Comparison of ENCODE assay signal across 1 cellular context in the genomic region with DNA sequence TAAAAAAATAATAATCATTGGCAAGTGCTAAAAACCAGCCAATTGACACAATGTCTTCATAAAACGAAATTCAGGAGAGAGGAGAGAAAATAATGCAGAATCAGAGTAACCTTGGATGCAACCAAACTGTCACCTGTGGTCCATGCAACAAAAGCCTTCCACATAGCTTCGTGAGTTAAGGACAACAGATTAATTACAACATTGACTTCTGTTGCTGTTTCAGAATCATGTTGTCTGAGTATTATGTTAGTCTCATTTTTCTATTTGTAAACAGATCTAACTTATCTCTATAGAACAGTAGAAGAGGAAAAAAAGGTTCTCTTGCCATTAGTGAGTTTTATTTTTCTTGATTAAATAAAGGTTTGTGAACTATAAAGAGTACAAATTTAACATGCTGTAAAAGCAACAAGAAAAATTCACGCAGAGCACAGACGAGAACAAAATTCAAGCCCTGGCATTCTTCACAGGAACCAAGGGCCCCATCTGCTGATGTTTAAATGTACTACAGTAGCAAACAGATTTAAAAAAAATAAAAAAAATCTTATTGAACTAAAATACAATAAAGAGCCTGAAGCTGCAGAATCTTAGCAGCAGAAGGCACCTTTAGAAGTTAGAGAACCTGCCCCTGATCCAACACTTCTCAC.
TF ChIP-seq lines count a peak whose summit lies in the region.

No MANE protein-coding gene starts in this region.

TF ChIP-seq in WTC11, 78 proteins besides CTCF, POLR2A, EP300 and RAD21 (continued from another document):
- TF ChIP-seq, protein P1, sequence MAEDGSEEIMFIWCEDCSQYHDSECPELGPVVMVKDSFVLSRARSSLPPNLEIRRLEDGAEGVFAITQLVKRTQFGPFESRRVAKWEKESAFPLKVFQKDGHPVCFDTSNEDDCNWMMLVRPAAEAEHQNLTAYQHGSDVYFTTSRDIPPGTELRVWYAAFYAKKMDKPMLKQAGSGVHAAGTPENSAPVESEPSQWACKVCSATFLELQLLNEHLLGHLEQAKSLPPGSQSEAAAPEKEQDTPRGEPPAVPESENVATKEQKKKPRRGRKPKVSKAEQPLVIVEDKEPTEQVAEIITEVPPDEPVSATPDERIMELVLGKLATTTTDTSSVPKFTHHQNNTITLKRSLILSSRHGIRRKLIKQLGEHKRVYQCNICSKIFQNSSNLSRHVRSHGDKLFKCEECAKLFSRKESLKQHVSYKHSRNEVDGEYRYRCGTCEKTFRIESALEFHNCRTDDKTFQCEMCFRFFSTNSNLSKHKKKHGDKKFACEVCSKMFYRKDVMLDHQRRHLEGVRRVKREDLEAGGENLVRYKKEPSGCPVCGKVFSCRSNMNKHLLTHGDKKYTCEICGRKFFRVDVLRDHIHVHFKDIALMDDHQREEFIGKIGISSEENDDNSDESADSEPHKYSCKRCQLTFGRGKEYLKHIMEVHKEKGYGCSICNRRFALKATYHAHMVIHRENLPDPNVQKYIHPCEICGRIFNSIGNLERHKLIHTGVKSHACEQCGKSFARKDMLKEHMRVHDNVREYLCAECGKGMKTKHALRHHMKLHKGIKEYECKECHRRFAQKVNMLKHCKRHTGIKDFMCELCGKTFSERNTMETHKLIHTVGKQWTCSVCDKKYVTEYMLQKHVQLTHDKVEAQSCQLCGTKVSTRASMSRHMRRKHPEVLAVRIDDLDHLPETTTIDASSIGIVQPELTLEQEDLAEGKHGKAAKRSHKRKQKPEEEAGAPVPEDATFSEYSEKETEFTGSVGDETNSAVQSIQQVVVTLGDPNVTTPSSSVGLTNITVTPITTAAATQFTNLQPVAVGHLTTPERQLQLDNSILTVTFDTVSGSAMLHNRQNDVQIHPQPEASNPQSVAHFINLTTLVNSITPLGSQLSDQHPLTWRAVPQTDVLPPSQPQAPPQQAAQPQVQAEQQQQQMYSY (CRISPR knock-in tag; IDR thresholded peaks at IDR 0.05), result no peak
